In genomic region chr5:57582578-57583070, GRCh38 we compare ENCODE assay signal across 8 cellular contexts.
"Had no signal": no experiment of that assay in that cellular context is flagged by ENCODE, and none has a peak within 500 bp of the region (broad histone marks: within the 10 kb centered on the region; RNA-seq: fewer than 3 reads in every experiment).

No MANE protein-coding gene starts in this region.

- H3K36me3 ChIP-seq: HAP-1 had no signal

- H3K9ac ChIP-seq: GM23248 had no signal

- DNase-seq: GOT3, H7, HFFc6 had no signal

- H3K27ac ChIP-seq: GM23248, HL-60 had no signal

- H3K9me3 ChIP-seq: HAP-1 had no signal

- ATAC-seq: HCT116, HepG2 had no signal

- H2AFZ ChIP-seq: GM23248 had no signal

- H3K4me1 ChIP-seq: HAP-1 had no signal

- H3K4me3 ChIP-seq: GM23248, HAP-1 had no signal
